20 cellular contexts compared by ENCODE assay signal in genomic region chr20:40705413-40705812, GRCh38. TPM values are rescaled to one million over a fixed set of nuclear protein-coding genes. Genes with fewer than 3 reads are reported as not detected.
DNase-seq lines count a peak whose midpoint lies in the region; FAIRE-seq and TF ChIP-seq lines count a peak whose summit lies in the region.
"Had no signal": no experiment of that assay in that cellular context is flagged by ENCODE, and none has a peak within 500 bp of the region (broad histone marks: within the 10 kb centered on the region; RNA-seq: fewer than 3 reads in every experiment).

No MANE protein-coding gene starts in this region.

- no peak overlapping the region for H3K23ac ChIP-seq in neuronal stem cell (ENCODE audit: low read depth, low read length, poor library complexity)

- no peak for FAIRE-seq in D721Med (lab: Jason Lieb, UNC)
- FAIRE-seq: A204.1, G401.6, GM12891, GM19239 had no signal

- peaks cover 0 to 17% of the 10 kb centered on the region in 2 donors for H3K4me1 ChIP-seq in neuronal stem cell (ENCODE audit: control insufficient read depth in 2 of 2, insufficient read depth in 1 of 2, low read depth in 1 of 2, low read length in 2 of 2)
- H3K4me1 ChIP-seq: BE2C, BLaER1 had no signal

- DNase-seq in coronary artery (ENCODE audit: low spot score) (peak; percentile 43), neuronal stem cell (ENCODE audit: low spot score) (no peak), NCI-H146 (lab: John Stamatoyannopoulos, UW) (no peak), NCI-H1930 (lab: John Stamatoyannopoulos, UW) (no peak), D721Med (ENCODE audit: insufficient read length, low spot score) (no peak)
- DNase-seq: 8988T; ACHN; BE2C; C1 segment of cervical spinal cord; CD4-positive, alpha-beta memory T cell; CD4-positive, CD25-positive, alpha-beta regulatory T cell; CD8-positive, alpha-beta memory T cell; COR-L47; DMS79 treated with DMSO at 0.1 percent for 48 hours; GF-D8 had no signal

- no peak overlapping the region for H3K9ac ChIP-seq in neuronal stem cell (ENCODE audit: low read depth, low read length, poor library complexity)
- H3K9ac ChIP-seq: BLaER1 had no signal

- H2BK120ac ChIP-seq in neuronal stem cell (ENCODE audit: low read depth, low read length) = no peak overlapping the region

- H3K36me3 ChIP-seq in neuronal stem cell (replicated peaks in 1 of 2; ENCODE audit: control insufficient read depth in 2 of 2, insufficient read depth in 2 of 2, low read length in 2 of 2) = no peaks in the 10 kb centered on the region
- H3K36me3 ChIP-seq: BE2C, BLaER1 had no signal

- no peaks in the 10 kb centered on the region for H3K9me3 ChIP-seq in neuronal stem cell (replicated peaks in 1 of 2; ENCODE audit: control insufficient read depth in 2 of 2, insufficient read depth in 1 of 2, low read depth in 1 of 2, low read length in 2 of 2)
- H3K9me3 ChIP-seq: BE2C, BLaER1 had no signal

- no peak overlapping the region for H2BK5ac ChIP-seq in neuronal stem cell (ENCODE audit: low read length)

- H3K4me2 ChIP-seq in neuronal stem cell (ENCODE audit: insufficient read depth, low read length, poor library complexity, severe bottlenecking) = no peak overlapping the region
- H3K4me2 ChIP-seq: BLaER1 had no signal

- H2BK15ac ChIP-seq in neuronal stem cell (ENCODE audit: low read length) = no peak overlapping the region

- no peak overlapping the region for H2AK5ac ChIP-seq in neuronal stem cell (ENCODE audit: low read depth, low read length)

- H4K8ac ChIP-seq in neuronal stem cell (ENCODE audit: low read depth, low read length) = no peak overlapping the region

- TF ChIP-seq CTCF in coronary artery (IDR thresholded peaks at IDR 0.05) (no peak), D721Med (IDR thresholded peaks at IDR 0.05; ENCODE audit: insufficient read depth, missing control alignments) (no peak)

- H3K18ac ChIP-seq in neuronal stem cell (ENCODE audit: low read length) = peak overlapping the region; percentile 9

- H3K4ac ChIP-seq in neuronal stem cell (ENCODE audit: low read length) = no peak overlapping the region

- H2BK12ac ChIP-seq in neuronal stem cell (ENCODE audit: low read length) = no peak overlapping the region

- no peak overlapping the region for H3K27ac ChIP-seq in coronary artery
- no peak overlapping the region for H3K27ac ChIP-seq in neuronal stem cell (replicated peaks; ENCODE audit: low read length)
- H3K27ac ChIP-seq: BLaER1 had no signal

- H3K79me1 ChIP-seq in neuronal stem cell (ENCODE audit: low read depth, low read length) = no peaks in the 10 kb centered on the region

- WGBS in neuronal stem cell (ENCODE audit: extremely low coverage in 2 of 2, insufficient read length in 2 of 2, insufficient replicate concordance in 1 of 2), 2 donors = no CpG with 5 or more reads among the region's 3 CpGs

- no peak overlapping the region for H4K91ac ChIP-seq in neuronal stem cell (ENCODE audit: low read depth, low read length, poor library complexity)

- H2AFZ ChIP-seq in neuronal stem cell (ENCODE audit: low read length) = no peak overlapping the region

- no peaks in the 10 kb centered on the region for H3K27me3 ChIP-seq in neuronal stem cell (ENCODE audit: control insufficient read depth in 3 of 3, insufficient read depth in 3 of 3, low read depth in 1 of 3, low read length in 3 of 3)
- H3K27me3 ChIP-seq: BE2C, BLaER1 had no signal

- no peak overlapping the region for H3K14ac ChIP-seq in neuronal stem cell (ENCODE audit: low read length)

- H3K4me3 ChIP-seq in coronary artery (no peak overlapping the region), neuronal stem cell (ENCODE audit: low read length in 2 of 2) (no peak overlapping the region)
- H3K4me3 ChIP-seq: BLaER1 had no signal

RNA-seq across cellular contexts. Expression of gene MAFB, which starts 16.4 kb away (rescaled TPM):
- 1.4 TPM for polyA plus RNA-seq in neuronal stem cell (2013, experiment 1 of 2)
- 1.6 TPM for polyA plus RNA-seq in neuronal stem cell (2013, experiment 2 of 2)
- polyA plus RNA-seq: CD8-positive, alpha-beta memory T cell had no signal
